Comparison of ENCODE assay signal across 8 cellular contexts in the genomic region with DNA sequence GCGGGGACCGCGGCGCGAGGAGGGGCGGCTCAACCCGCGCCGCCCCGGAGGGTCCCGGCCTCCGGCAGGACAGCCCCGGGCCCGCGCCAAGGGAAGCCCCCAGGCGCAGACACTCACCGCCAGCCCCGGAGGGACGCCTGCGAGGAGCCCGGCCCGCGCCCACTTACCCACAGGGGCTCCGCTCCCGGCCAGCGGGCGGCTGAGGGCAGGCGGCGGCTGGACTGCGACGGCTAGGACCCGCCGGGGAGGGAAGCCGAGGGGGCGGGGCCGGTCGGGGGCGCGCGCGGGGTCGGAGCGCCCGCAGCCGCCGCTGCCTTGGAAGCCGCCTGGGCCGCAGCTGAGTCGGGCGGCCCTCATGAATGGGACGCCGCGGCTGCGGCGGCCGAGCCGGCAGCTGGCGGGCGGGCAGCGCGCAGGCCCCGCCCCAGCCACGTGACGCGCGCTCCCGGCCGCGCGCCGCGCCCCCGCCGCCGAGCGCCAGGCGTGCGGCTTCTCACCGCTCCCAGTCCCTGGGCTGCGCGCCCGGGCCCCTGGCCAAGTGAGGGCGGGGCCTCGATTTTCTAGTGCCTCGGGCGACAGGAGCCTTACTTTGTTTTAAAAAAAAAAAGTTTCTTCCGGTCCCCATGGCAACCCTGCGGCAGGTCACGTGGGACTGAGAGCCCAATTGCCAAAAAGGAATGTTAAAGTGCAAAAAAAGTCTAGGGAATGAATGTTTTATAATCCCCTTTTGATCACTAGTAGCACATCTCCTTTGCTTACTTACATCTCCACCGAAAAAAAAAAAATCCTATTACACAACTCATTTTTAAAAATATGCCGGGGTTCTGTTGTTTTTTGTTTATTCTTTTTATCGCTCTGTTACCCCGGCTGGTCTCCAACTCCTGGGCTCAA. TPM values are rescaled to one million over a fixed set of nuclear protein-coding genes. Genes with fewer than 3 reads are reported as not detected.
A peak's percentile ranks its signal among the peaks of the same experiment; 100 is the strongest.
DNase-seq lines count a peak whose midpoint lies in the region; ATAC-seq and TF ChIP-seq lines count a peak whose summit lies in the region.

A gene with protein sequence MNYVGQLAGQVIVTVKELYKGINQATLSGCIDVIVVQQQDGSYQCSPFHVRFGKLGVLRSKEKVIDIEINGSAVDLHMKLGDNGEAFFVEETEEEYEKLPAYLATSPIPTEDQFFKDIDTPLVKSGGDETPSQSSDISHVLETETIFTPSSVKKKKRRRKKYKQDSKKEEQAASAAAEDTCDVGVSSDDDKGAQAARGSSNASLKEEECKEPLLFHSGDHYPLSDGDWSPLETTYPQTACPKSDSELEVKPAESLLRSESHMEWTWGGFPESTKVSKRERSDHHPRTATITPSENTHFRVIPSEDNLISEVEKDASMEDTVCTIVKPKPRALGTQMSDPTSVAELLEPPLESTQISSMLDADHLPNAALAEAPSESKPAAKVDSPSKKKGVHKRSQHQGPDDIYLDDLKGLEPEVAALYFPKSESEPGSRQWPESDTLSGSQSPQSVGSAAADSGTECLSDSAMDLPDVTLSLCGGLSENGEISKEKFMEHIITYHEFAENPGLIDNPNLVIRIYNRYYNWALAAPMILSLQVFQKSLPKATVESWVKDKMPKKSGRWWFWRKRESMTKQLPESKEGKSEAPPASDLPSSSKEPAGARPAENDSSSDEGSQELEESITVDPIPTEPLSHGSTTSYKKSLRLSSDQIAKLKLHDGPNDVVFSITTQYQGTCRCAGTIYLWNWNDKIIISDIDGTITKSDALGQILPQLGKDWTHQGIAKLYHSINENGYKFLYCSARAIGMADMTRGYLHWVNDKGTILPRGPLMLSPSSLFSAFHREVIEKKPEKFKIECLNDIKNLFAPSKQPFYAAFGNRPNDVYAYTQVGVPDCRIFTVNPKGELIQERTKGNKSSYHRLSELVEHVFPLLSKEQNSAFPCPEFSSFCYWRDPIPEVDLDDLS (minus strand): TSS at position 225 of the 891 bp plus-strand sequence. CDS start 52,304 bp downstream, outside the sequence.

- H3K9me3 ChIP-seq in lung (ENCODE audit: control insufficient read depth in 2 of 2, insufficient read depth in 1 of 2, low read length in 1 of 2) = no peaks in the 10 kb centered on the region

- peak within 1 kb of the TSS; percentile 95 to 100 for H3K27ac ChIP-seq in lung (ENCODE audit: low read depth in 1 of 2, low read length in 1 of 2)

- TF ChIP-seq CTCF in lung (IDR thresholded peaks at IDR 0.05; ENCODE audit: control extremely low read depth, extremely low read depth) = no peak

- H3K4me1 ChIP-seq in lung (ENCODE audit: control insufficient read depth in 2 of 2, insufficient read depth in 2 of 2, low read length in 2 of 2) = peaks cover 2 to 21% of the 10 kb centered on the region in 2 donors

- peak; percentile 87 for ATAC-seq in GM21360 (IDR thresholded peaks at IDR 0.05; ENCODE audit: unreplicated experiment)
- ATAC-seq in lung (ENCODE audit: insufficient read depth, low FRiP score) = peak; percentile 80

- DNase-seq in COLO668 (lab: John Stamatoyannopoulos, UW; ENCODE audit: unreplicated experiment) (peak; percentile 98), HT-29 (ENCODE audit: low spot score) (peak; percentile 99), lung (ENCODE audit: low spot score) (peak; percentile 99)
- peak; percentile 76 for DNase-seq in NK-92 treated with Interleukin-12 subunit alpha and Interleukin-12 subunit beta, amount 100 ng/mL, for 24 hours (lab: John Stamatoyannopoulos, UW)
- peak; percentile 96 for DNase-seq in activated CD8-positive, alpha-beta memory T cell treated with anti-CD3 and anti-CD28 coated beads for 24 hours
- DNase-seq in effector CD8-positive, alpha-beta T cell (lab: John Stamatoyannopoulos, UW) = peak; percentile 93
- DNase-seq in stimulated activated CD4-positive, alpha-beta T cell treated with anti-CD3 and anti-CD28 coated beads, TNF-alpha, amount 100 ng/mL, for 24 hours (ENCODE audit: low read depth in 3 of 3) = peak; percentile 89 to 95 (median 89)

- WGBS in lung, 2 donors = 1% methylated on average over 46 to 93 of the region's 93 CpGs

- H3K36me3 ChIP-seq in lung (ENCODE audit: control insufficient read depth in 2 of 2, insufficient read depth in 2 of 2, low read length in 2 of 2) = peaks cover 3 to 6% of the 10 kb centered on the region in 2 donors

- H3K4me3 ChIP-seq in lung = peak within 1 kb of the TSS; percentile 85

- no peaks in the 10 kb centered on the region for H3K27me3 ChIP-seq in lung (ENCODE audit: control insufficient read depth, insufficient read depth)

RNA-seq across cellular contexts. Expression of the gene that starts here (rescaled TPM):
- total RNA-seq in HT-29 (2014; rRNA removed; shearing (Covaris generic)) = 35.5 and 41.8 TPM in 2 replicates
- total RNA-seq in lung = 10 to 100 TPM; 42.7 to 46.3 TPM
- 10 to 100 TPM; 11.2 to 22.3 TPM for polyA plus RNA-seq in lung

Comparison
In these comparisons a context has a peak if more than half of its experiments do, and no peak if none do; other contexts are left out.
1. Peak in every context shown above with its lines: DNase-seq, ATAC-seq, H3K4me3 ChIP-seq and H3K27ac ChIP-seq.